2 cellular contexts compared by ENCODE assay signal in the genomic region with DNA sequence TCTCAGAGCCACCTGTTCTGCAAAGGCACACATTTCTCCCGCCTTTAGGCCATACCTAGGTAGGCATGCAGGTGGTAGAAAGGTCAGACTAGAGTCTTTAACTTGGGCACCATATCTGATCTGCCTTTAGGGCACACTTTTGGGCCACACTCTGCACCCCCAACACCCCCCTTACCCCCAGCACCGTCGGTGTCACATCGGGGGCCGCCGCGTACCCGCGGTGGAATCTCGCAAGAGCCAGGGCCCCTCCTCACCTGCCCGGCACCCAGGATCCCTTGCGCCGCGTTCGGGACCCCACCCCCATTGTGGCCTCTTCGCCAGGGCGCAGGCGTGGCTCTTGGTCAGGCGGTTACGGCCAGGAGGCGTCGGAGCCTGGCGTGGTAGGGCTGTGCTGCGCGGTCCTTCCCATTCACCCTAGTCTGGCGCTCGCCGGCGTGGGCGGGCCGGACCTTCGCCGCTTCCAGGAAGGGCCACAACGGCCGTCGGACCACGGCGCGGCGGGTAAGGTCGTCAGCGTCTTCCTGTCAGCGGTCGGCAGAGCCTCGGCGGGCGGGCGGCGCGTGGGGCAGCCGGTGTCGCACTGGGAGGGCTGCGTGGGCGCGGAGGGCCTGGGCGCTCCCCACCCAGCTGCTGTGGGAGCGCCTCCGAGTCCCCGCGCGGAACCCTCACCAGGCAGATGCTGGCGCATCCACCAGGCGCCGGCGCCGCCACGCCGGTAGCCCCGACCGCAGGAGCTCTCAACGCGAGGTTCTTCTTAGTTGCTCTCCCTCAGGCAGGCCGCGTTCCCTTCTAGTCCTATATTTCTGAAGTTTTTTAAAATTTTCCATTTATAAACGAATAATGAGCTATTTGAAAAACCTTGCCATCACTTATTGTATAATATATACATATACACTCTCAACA.
TF ChIP-seq lines count a peak whose summit lies in the region.

A gene (plus strand): TSS at position 341 of the 903 bp plus-strand sequence. CDS start 23,028 bp downstream, outside the sequence.

TF ChIP-seq in SK-N-SH, 30 proteins besides CTCF, POLR2A, EP300 and RAD21 (continued from another document):
- TF ChIP-seq, protein P1, sequence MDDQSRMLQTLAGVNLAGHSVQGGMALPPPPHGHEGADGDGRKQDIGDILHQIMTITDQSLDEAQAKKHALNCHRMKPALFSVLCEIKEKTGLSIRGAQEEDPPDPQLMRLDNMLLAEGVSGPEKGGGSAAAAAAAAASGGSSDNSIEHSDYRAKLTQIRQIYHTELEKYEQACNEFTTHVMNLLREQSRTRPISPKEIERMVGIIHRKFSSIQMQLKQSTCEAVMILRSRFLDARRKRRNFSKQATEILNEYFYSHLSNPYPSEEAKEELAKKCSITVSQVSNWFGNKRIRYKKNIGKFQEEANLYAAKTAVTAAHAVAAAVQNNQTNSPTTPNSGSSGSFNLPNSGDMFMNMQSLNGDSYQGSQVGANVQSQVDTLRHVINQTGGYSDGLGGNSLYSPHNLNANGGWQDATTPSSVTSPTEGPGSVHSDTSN (IDR thresholded peaks at IDR 0.05) = no peak
- TF ChIP-seq POLR2AphosphoS5 (IDR thresholded peaks at IDR 0.05; ENCODE audit: low read depth, low read length) (peak; percentile 84), NRF1 (IDR thresholded peaks at IDR 0.05; ENCODE audit: low read depth, low read length) (peak; percentile 75), MXI1 (IDR thresholded peaks at IDR 0.05; ENCODE audit: low read depth, low read length) (peak; percentile 77), SIN3A (IDR thresholded peaks at IDR 0.05; ENCODE audit: borderline replicate concordance, low read depth, low read length) (0 out of 2 replicates have a peak, but pooled peaks have one; percentile 33), CHD2 (IDR thresholded peaks at IDR 0.05; ENCODE audit: low read length, partially characterized antibody) (peak; percentile 65), ELF1 (IDR thresholded peaks at IDR 0.05) (peak; percentile 32; the same call in 1 of the 2 replicates), MEF2A (IDR thresholded peaks at IDR 0.05; ENCODE audit: borderline replicate concordance, low read depth) (no peak)
- TF ChIP-seq, protein P2, sequence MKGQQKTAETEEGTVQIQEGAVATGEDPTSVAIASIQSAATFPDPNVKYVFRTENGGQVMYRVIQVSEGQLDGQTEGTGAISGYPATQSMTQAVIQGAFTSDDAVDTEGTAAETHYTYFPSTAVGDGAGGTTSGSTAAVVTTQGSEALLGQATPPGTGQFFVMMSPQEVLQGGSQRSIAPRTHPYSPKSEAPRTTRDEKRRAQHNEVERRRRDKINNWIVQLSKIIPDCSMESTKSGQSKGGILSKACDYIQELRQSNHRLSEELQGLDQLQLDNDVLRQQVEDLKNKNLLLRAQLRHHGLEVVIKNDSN (IDR thresholded peaks at IDR 0.05; ENCODE audit: borderline replicate concordance, low read depth) = peak; percentile 42; the same call in 1 of the 2 replicates
TF ChIP-seq in SK-N-SH: peak in this region for 9.

TF ChIP-seq in liver, 16 proteins besides CTCF, POLR2A, EP300 and RAD21 (continued from another document):
- TF ChIP-seq, protein P3, sequence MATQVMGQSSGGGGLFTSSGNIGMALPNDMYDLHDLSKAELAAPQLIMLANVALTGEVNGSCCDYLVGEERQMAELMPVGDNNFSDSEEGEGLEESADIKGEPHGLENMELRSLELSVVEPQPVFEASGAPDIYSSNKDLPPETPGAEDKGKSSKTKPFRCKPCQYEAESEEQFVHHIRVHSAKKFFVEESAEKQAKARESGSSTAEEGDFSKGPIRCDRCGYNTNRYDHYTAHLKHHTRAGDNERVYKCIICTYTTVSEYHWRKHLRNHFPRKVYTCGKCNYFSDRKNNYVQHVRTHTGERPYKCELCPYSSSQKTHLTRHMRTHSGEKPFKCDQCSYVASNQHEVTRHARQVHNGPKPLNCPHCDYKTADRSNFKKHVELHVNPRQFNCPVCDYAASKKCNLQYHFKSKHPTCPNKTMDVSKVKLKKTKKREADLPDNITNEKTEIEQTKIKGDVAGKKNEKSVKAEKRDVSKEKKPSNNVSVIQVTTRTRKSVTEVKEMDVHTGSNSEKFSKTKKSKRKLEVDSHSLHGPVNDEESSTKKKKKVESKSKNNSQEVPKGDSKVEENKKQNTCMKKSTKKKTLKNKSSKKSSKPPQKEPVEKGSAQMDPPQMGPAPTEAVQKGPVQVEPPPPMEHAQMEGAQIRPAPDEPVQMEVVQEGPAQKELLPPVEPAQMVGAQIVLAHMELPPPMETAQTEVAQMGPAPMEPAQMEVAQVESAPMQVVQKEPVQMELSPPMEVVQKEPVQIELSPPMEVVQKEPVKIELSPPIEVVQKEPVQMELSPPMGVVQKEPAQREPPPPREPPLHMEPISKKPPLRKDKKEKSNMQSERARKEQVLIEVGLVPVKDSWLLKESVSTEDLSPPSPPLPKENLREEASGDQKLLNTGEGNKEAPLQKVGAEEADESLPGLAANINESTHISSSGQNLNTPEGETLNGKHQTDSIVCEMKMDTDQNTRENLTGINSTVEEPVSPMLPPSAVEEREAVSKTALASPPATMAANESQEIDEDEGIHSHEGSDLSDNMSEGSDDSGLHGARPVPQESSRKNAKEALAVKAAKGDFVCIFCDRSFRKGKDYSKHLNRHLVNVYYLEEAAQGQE (IDR thresholded peaks at IDR 0.05) = peak; percentile 59
- TF ChIP-seq JUND (IDR thresholded peaks at IDR 0.05) (no peak), FOXA1 (IDR thresholded peaks at IDR 0.05) (peak; percentile 15), FOXA2 (IDR thresholded peaks at IDR 0.05) (no peak), EGR1 (IDR thresholded peaks at IDR 0.05; ENCODE audit: low read depth in 2 of 2) (peak; percentile 92), YY1 (IDR thresholded peaks at IDR 0.05) (peak; percentile 87), TAF1 (conservative IDR thresholded peaks at IDR 0.05) (peak; percentile 70), RXRA (IDR thresholded peaks at IDR 0.05) (peak; percentile 48 to 61), HNF4A (conservative IDR thresholded peaks at IDR 0.05) (peak in 1 of 2 donors; percentile 26), SP1 (IDR thresholded peaks at IDR 0.05) (peak; percentile 58)
- TF ChIP-seq, protein P4, sequence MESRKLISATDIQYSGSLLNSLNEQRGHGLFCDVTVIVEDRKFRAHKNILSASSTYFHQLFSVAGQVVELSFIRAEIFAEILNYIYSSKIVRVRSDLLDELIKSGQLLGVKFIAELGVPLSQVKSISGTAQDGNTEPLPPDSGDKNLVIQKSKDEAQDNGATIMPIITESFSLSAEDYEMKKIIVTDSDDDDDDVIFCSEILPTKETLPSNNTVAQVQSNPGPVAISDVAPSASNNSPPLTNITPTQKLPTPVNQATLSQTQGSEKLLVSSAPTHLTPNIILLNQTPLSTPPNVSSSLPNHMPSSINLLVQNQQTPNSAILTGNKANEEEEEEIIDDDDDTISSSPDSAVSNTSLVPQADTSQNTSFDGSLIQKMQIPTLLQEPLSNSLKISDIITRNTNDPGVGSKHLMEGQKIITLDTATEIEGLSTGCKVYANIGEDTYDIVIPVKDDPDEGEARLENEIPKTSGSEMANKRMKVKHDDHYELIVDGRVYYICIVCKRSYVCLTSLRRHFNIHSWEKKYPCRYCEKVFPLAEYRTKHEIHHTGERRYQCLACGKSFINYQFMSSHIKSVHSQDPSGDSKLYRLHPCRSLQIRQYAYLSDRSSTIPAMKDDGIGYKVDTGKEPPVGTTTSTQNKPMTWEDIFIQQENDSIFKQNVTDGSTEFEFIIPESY (IDR thresholded peaks at IDR 0.05) = no peak
- TF ChIP-seq, protein P5, sequence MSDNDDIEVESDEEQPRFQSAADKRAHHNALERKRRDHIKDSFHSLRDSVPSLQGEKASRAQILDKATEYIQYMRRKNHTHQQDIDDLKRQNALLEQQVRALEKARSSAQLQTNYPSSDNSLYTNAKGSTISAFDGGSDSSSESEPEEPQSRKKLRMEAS (IDR thresholded peaks at IDR 0.05) = peak; percentile 37
TF ChIP-seq in liver: peak in this region for 9.
